8 cellular contexts compared by ENCODE assay signal in genomic region chr6:139540276-139540675, GRCh38.
DNase-seq lines count a peak whose midpoint lies in the region; ATAC-seq and TF ChIP-seq lines count a peak whose summit lies in the region.

No MANE protein-coding gene starts in this region.

- H3K23me2 ChIP-seq in H9 (ENCODE audit: insufficient read length, low read depth, low read length, poor library complexity, severe bottlenecking), result no peaks in the 10 kb centered on the region

- peak overlapping the region in 1 of 11 experiments; percentile 14; a peak in 2 of 22 replicates for H3K9ac ChIP-seq in BLaER1 treated with 17β-estradiol and CSF1 and Interleukin-3, amounts not matched to agents 10 nM and 100 nM
- no peak overlapping the region for H3K9ac ChIP-seq in colonic mucosa (ENCODE audit: low read depth in 2 of 2, low read length in 2 of 2)
- H3K9ac ChIP-seq in H9 (ENCODE audit: extremely low read depth, insufficient read length, low read length), result no peak overlapping the region

- no peak overlapping the region for H2BK12ac ChIP-seq in H9 (ENCODE audit: insufficient read length, low read depth, low read length)

- H3K27ac Mint-ChIP-seq in H9, result peak overlapping the region in 1 of 3 experiments; percentile 26; a peak in 1 of 7 replicates

- H3K4me1 ChIP-seq in BLaER1 treated with 17β-estradiol and CSF1 and Interleukin-3, amounts not matched to agents 10 nM and 100 nM, result peaks cover 16 to 35% (median 22%) of the 10 kb centered on the region in 10 experiments
- H3K4me1 ChIP-seq in colonic mucosa (peaks cover 6% of the 10 kb centered on the region), spleen (peaks cover 0 to 19% (median 15%) of the 10 kb centered on the region in 6 donors), H9 (ENCODE audit: insufficient read depth, low read length) (no peaks in the 10 kb centered on the region; the same call in 1 of the 2 replicates)

- no peaks in the 10 kb centered on the region for H3K36me3 ChIP-seq in BLaER1 treated with 17β-estradiol and CSF1 and Interleukin-3, amounts not matched to agents 10 nM and 100 nM
- no peaks in the 10 kb centered on the region for H3K36me3 ChIP-seq in colonic mucosa
- H3K36me3 ChIP-seq in spleen, result no peaks in the 10 kb centered on the region

- no peaks in the 10 kb centered on the region for H3K9me3 Mint-ChIP-seq in H9

- H3K79me1 ChIP-seq in H9 (ENCODE audit: insufficient read depth, low read depth, low read length, poor library complexity, severe bottlenecking), result no peaks in the 10 kb centered on the region

- no peak overlapping the region for H2BK15ac ChIP-seq in H9 (ENCODE audit: low read depth, low read length)

- H3K36me3 Mint-ChIP-seq in H9 (ENCODE audit: insufficient read depth in 1 of 3, low read depth in 3 of 3), result no peaks in the 10 kb centered on the region

- H3K4ac ChIP-seq in H9 (ENCODE audit: low read depth, low read length), result no peak overlapping the region

- H3K27me3 ChIP-seq in BLaER1 treated with 17β-estradiol and CSF1 and Interleukin-3, amounts not matched to agents 10 nM and 100 nM, result no peaks in the 10 kb centered on the region
- H3K27me3 ChIP-seq in colonic mucosa, result no peaks in the 10 kb centered on the region
- no peaks in the 10 kb centered on the region for H3K27me3 ChIP-seq in spleen (replicated peaks in 1 of 7)
- no peaks in the 10 kb centered on the region for H3K27me3 ChIP-seq in H9 (ENCODE audit: insufficient read depth, low read length)

- no peak for TF ChIP-seq POLR2A in spleen (IDR thresholded peaks at IDR 0.05)

- peak; percentile 48 for ATAC-seq in HG02678 (IDR thresholded peaks at IDR 0.05; ENCODE audit: unreplicated experiment)

- peak overlapping the region; percentile 10 to 65 (median 32); a peak in 17 of 22 replicates for H3K27ac ChIP-seq in BLaER1 treated with 17β-estradiol and CSF1 and Interleukin-3, amounts not matched to agents 10 nM and 100 nM
- H3K27ac ChIP-seq in colonic mucosa (peak overlapping the region; percentile 33), spleen (peak overlapping the region in 5 of 8 donors; percentile 23 to 60 (median 29)), H9 (ENCODE audit: insufficient read length, low read depth, low read length) (no peak overlapping the region)

- no peaks in the 10 kb centered on the region for H4K20me1 ChIP-seq in BLaER1 treated with 17β-estradiol and CSF1 and Interleukin-3, amounts not matched to agents 10 nM and 100 nM
- H4K20me1 ChIP-seq in H9 (ENCODE audit: control insufficient read depth, insufficient read depth, insufficient read length), result no peaks in the 10 kb centered on the region

- H2BK5ac ChIP-seq in H9 (ENCODE audit: insufficient read length, low read length), result no peak overlapping the region

- H3T11ph ChIP-seq in H9 (ENCODE audit: low read length), result no peak overlapping the region

- no peak overlapping the region for H3K18ac ChIP-seq in H9 (ENCODE audit: insufficient read length, low read depth, low read length)

- DNase-seq in T-helper 1 cell (peak in 4 of 5 donors; percentile 9 to 95 (median 15)), colonic mucosa (no peak), spleen (peak; percentile 76), DMS153 treated with DMSO at 0.1 percent for 48 hours (lab: John Stamatoyannopoulos, UW; ENCODE audit: unreplicated experiment) (no peak), H9 (no peak), NCI-H2171 treated with DMSO at 0.1 percent for 48 hours (lab: John Stamatoyannopoulos, UW) (no peak)

- whole genome bisulfite sequencing in spleen, 5 donors, result 6 to 17% (median 11%) methylated on average over 5 of the region's 5 CpGs
- no CpG with 5 or more reads among the region's 5 CpGs for WGBS in H9 (ENCODE audit: extremely low coverage, insufficient read length, low lambda C conversion rate)

- H3K27me3 Mint-ChIP-seq in H9 (ENCODE audit: low read depth), result no peaks in the 10 kb centered on the region

- no peak overlapping the region for H4K91ac ChIP-seq in H9 (ENCODE audit: insufficient read length, low read depth, low read length)

- peaks cover 0 to 7% (median 0%) of the 10 kb centered on the region in 11 experiments; a peak in 2 of 22 replicates for H3K9me3 ChIP-seq in BLaER1 treated with 17β-estradiol and CSF1 and Interleukin-3, amounts not matched to agents 10 nM and 100 nM (replicated peaks in 1 of 11)
- H3K9me3 ChIP-seq in colonic mucosa, result no peaks in the 10 kb centered on the region
- H3K9me3 ChIP-seq in spleen, result no peaks in the 10 kb centered on the region
- no peaks in the 10 kb centered on the region for H3K9me3 ChIP-seq in H9 (ENCODE audit: control insufficient read depth, low read depth, low read length)

- H3K4me1 Mint-ChIP-seq in H9, result peaks cover 19 to 31% of the 10 kb centered on the region in 2 experiments

- no peak overlapping the region for H3K14ac ChIP-seq in H9 (ENCODE audit: insufficient read depth, low read length)

- intact Hi-C loops in colonic mucosa (cut with DNase I) (no loop called here), spleen (cut with DNase I; ENCODE audit: low total_unique reads) (no loop called here)

- no peak overlapping the region for H3K4me3 ChIP-seq in BLaER1 treated with 17β-estradiol and CSF1 and Interleukin-3, amounts not matched to agents 10 nM and 100 nM
- no peak overlapping the region for H3K4me3 ChIP-seq in colonic mucosa
- no peak overlapping the region for H3K4me3 ChIP-seq in spleen

- H3K23ac ChIP-seq in H9 (ENCODE audit: insufficient read length, low read depth, low read length), result no peak overlapping the region

- H3K56ac ChIP-seq in H9 (ENCODE audit: insufficient read length, low read depth, low read length), result no peak overlapping the region

- no peak overlapping the region for H2AFZ ChIP-seq in H9 (ENCODE audit: low read length)

- H3K79me2 ChIP-seq in H9 (ENCODE audit: insufficient read depth, low read length), result no peaks in the 10 kb centered on the region

- H2BK20ac ChIP-seq in H9 (ENCODE audit: low read depth, low read length, poor library complexity, severe bottlenecking), result no peak overlapping the region

- no peak for TF ChIP-seq CTCF in colonic mucosa (IDR thresholded peaks at IDR 0.05)
- TF ChIP-seq CTCF in spleen (IDR thresholded peaks at IDR 0.05 in 8 of 11, conservative IDR thresholded peaks at IDR 0.05 in 3 of 11), result no peak
- TF ChIP-seq CTCF in H9 (conservative IDR thresholded peaks at IDR 0.05), result no peak

- no peak overlapping the region for H4K5ac ChIP-seq in H9 (ENCODE audit: insufficient read length, low read depth, low read length)

- peak overlapping the region; percentile 30 to 72 (median 44) for H3K4me2 ChIP-seq in BLaER1 treated with 17β-estradiol and CSF1 and Interleukin-3, amounts not matched to agents 10 nM and 100 nM
- H3K4me2 ChIP-seq in H9 (ENCODE audit: insufficient read depth, insufficient read length, low read length), result no peak overlapping the region

- no peak overlapping the region for H3K4me3 Mint-ChIP-seq in H9

- H2BK120ac ChIP-seq in H9 (ENCODE audit: low read depth, low read length, poor library complexity, severe bottlenecking), result no peak overlapping the region

- H2AK5ac ChIP-seq in H9 (ENCODE audit: insufficient read length, low read length), result no peak overlapping the region

- no peak overlapping the region for H4K8ac ChIP-seq in H9 (replicated peaks; ENCODE audit: insufficient read length, low read depth, low read length)

Comparison
In these comparisons a context has a peak if more than half of its experiments do, and no peak if none do; other contexts are left out.
1. DNase-seq: peak in T-helper 1 cell (4 of 5) and spleen (single experiment); none in colonic mucosa (single experiment), DMS153 treated with DMSO at 0.1 percent for 48 hours (single experiment), H9 (single experiment) and NCI-H2171 treated with DMSO at 0.1 percent for 48 hours (single experiment).